ENCODE assay signal across 8 cellular contexts in the genomic region with DNA sequence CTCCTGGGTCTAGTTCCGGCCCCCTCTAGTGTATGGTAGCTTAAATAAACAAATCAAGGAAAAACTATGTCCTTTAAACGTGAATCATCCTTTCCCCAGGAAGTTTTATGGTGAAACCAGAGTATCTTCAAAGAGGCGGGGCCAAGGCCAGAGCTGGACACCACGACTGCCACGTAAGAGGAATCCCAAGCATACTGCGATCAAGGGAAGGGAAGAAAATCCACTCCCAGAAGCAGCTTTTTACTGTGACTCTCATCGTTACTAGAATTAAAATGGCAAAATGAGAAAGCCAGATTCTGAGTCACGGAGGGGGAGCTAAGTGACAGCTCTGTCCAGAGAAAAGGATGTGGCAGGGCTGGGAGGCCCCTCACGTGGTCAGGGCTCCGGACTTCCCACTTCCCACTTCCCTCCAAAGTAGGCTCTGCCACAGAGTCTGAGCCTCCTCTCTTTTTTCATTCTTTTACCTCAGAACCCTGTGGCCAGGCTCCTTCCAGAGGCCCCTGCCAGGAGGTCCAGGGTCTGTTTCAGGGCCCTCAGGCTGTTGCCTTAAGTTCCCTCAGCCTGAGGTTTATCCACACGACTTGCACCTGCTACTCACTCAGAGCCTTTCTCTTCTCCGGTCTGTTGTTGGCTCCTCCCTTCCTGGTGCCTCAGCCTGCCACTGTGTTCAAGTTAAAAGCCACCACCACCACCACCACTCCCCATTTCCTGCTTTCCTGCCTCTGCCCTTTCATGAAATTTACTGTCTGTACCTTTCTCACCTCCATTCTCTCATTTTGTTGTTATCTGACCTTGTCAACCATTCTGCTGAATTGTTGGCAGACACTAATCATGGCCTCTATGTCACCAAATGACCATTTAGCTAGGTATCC. TPM values are rescaled to one million over a fixed set of nuclear protein-coding genes. Genes with fewer than 3 reads are reported as not detected.
A peak's percentile ranks its signal among the peaks of the same experiment; 100 is the strongest.
DNase-seq lines count a peak whose midpoint lies in the region; ATAC-seq and TF ChIP-seq lines count a peak whose summit lies in the region.

No MANE protein-coding gene starts in this region.

- no peak; the same call in 1 of the 2 replicates for TF ChIP-seq CTCF in Loucy (conservative IDR thresholded peaks at IDR 0.05; ENCODE audit: low read length)

- H3K27ac ChIP-seq in effector memory CD4-positive, alpha-beta T cell (ENCODE audit: insufficient read depth, low read length, poor library complexity, severe bottlenecking): peak overlapping the region; percentile 79
- H3K27ac ChIP-seq in muscle layer of colon (ENCODE audit: low read depth, low read length) (peak overlapping the region; percentile 72), urinary bladder (ENCODE audit: low read depth) (peak overlapping the region; percentile 89)

- H4K20me1 ChIP-seq in Loucy (ENCODE audit: insufficient read depth, low read length, poor library complexity, severe bottlenecking): peaks cover 15% of the 10 kb centered on the region

- peaks cover 43% of the 10 kb centered on the region for H3K79me2 ChIP-seq in Loucy (ENCODE audit: insufficient read depth, low read length)

- ATAC-seq in activated CD4-positive, CD25-positive, alpha-beta regulatory T cell treated with anti-CD3 and anti-CD28 coated beads, Interleukin-2, amount 50 U/mL, for 24 hours: peak; percentile 42 to 56

- H3K9me2 ChIP-seq in Loucy (replicated peaks; ENCODE audit: low read depth, low read length): no peaks in the 10 kb centered on the region

- DNase-seq in H4 (ENCODE audit: low spot score) (peak; percentile 93), NCI-H82 (lab: John Stamatoyannopoulos, UW) (no peak)
- DNase-seq in effector memory CD4-positive, alpha-beta T cell: peak; percentile 40 to 62 (median 54)

- peaks cover 46% of the 10 kb centered on the region for H3K4me1 ChIP-seq in Loucy (ENCODE audit: insufficient read depth, low read length, poor library complexity, severe bottlenecking)
- peaks cover 28% of the 10 kb centered on the region for H3K4me1 ChIP-seq in effector memory CD4-positive, alpha-beta T cell (ENCODE audit: control insufficient read depth, insufficient read depth, low read length, poor library complexity, severe bottlenecking)
- peaks cover 32% of the 10 kb centered on the region for H3K4me1 ChIP-seq in muscle layer of colon (ENCODE audit: insufficient read depth, low read length)
- H3K4me1 ChIP-seq in urinary bladder (ENCODE audit: insufficient read depth): peaks cover 1% of the 10 kb centered on the region

- H2AFZ ChIP-seq in Loucy (ENCODE audit: low read length): peak overlapping the region; percentile 36

- H3K27me3 ChIP-seq in Loucy (ENCODE audit: insufficient read depth, low read length, poor library complexity, severe bottlenecking): no peaks in the 10 kb centered on the region
- no peaks in the 10 kb centered on the region for H3K27me3 ChIP-seq in effector memory CD4-positive, alpha-beta T cell (replicated peaks; ENCODE audit: control insufficient read depth, insufficient read depth, low read length, poor library complexity, severe bottlenecking)
- no peaks in the 10 kb centered on the region for H3K27me3 ChIP-seq in muscle layer of colon (ENCODE audit: control insufficient read depth in 1 of 2, insufficient read depth in 2 of 2, low read length in 2 of 2)

- H3K4me3 ChIP-seq in Loucy (ENCODE audit: low read length, poor library complexity, severe bottlenecking) (peak overlapping the region; percentile 93), muscle layer of colon (ENCODE audit: low read depth in 1 of 2, low read length in 2 of 2) (peak overlapping the region in 1 of 2 donors; percentile 99), urinary bladder (ENCODE audit: low read depth, low read length) (no peak overlapping the region)
- peak overlapping the region; percentile 77 for H3K4me3 ChIP-seq in effector memory CD4-positive, alpha-beta T cell (ENCODE audit: insufficient read depth, low read depth, low read length, poor library complexity, severe bottlenecking)

- H3K9ac ChIP-seq in Loucy (ENCODE audit: low read depth, low read length, poor library complexity, severe bottlenecking) (peak overlapping the region; percentile 97), muscle layer of colon (ENCODE audit: low read length) (no peak overlapping the region)

- H3K4me2 ChIP-seq in Loucy (ENCODE audit: low read depth, low read length, poor library complexity, severe bottlenecking): peak overlapping the region; percentile 87

- 18% methylated on average over 12 of the region's 12 CpGs for WGBS in urinary bladder

- H3F3A ChIP-seq in Loucy (ENCODE audit: low read depth): peaks cover 4% of the 10 kb centered on the region; the same call in 1 of the 2 replicates

- no peaks in the 10 kb centered on the region for H3K36me3 ChIP-seq in Loucy (ENCODE audit: insufficient read depth, low read length)
- H3K36me3 ChIP-seq in effector memory CD4-positive, alpha-beta T cell (ENCODE audit: control insufficient read depth, insufficient read depth, low read length): no peaks in the 10 kb centered on the region
- H3K36me3 ChIP-seq in muscle layer of colon (ENCODE audit: insufficient read depth, low read length): no peaks in the 10 kb centered on the region
- H3K36me3 ChIP-seq in urinary bladder (ENCODE audit: insufficient read depth): no peaks in the 10 kb centered on the region

- TF ChIP-seq POLR2A in GM10847 (IDR thresholded peaks at IDR 0.05; ENCODE audit: extremely low read depth, insufficient read length): peak; percentile 18

- no peaks in the 10 kb centered on the region for H3K9me3 ChIP-seq in Loucy (ENCODE audit: insufficient read depth, low read depth, low read length)
- H3K9me3 ChIP-seq in effector memory CD4-positive, alpha-beta T cell (ENCODE audit: control insufficient read depth, low read length): no peaks in the 10 kb centered on the region
- no peaks in the 10 kb centered on the region for H3K9me3 ChIP-seq in muscle layer of colon (ENCODE audit: low read length)

RNA-seq across cellular contexts. Expression of a gene that starts 1.4 kb away (rescaled TPM):
- total RNA-seq in H4 (2014; rRNA removed; shearing (Covaris generic)): 27.0 and 62.0 TPM in 2 replicates
- 23.5 TPM for total RNA-seq in urinary bladder
- 61.1 TPM for polyA plus RNA-seq in urinary bladder
